ENCODE assay signal across 10 cellular contexts in genomic region chr9:137269231-137269772, GRCh38. TPM values are rescaled to one million over a fixed set of nuclear protein-coding genes. Genes with fewer than 3 reads are reported as not detected.
DNase-seq lines count a peak whose midpoint lies in the region; ATAC-seq and TF ChIP-seq lines count a peak whose summit lies in the region.
"Had no signal": no experiment of that assay in that cellular context is flagged by ENCODE, and none has a peak within 500 bp of the region (broad histone marks: within the 10 kb centered on the region; RNA-seq: fewer than 3 reads in every experiment).

No MANE protein-coding gene starts in this region.

- peaks cover 32% of the 10 kb centered on the region for H3K36me3 Mint-ChIP-seq in activated CD4-positive, alpha-beta T cell treated with anti-CD3 and anti-CD28 coated beads, Interleukin-2, amount 10 ng/mL, durations not matched to agents 7 days and 5 days (ENCODE audit: low read depth)

- no peak for TF ChIP-seq CTCF in VCaP (conservative IDR thresholded peaks at IDR 0.05)

- ATAC-seq in GM18861 (IDR thresholded peaks at IDR 0.05; ENCODE audit: unreplicated experiment) = peak; percentile 44
- ATAC-seq: WTC11 had no signal

- H3K27ac Mint-ChIP-seq in activated CD4-positive, alpha-beta T cell treated with anti-CD3 and anti-CD28 coated beads, Interleukin-2, amount 10 ng/mL, durations not matched to agents 7 days and 5 days = no peak overlapping the region

- peak overlapping the region in 1 of 2 donors; percentile 44 for H3K4me3 ChIP-seq in stomach smooth muscle (ENCODE audit: low read length in 2 of 2)

- peak overlapping the region; percentile 99 for H3K27ac ChIP-seq in VCaP
- H3K27ac ChIP-seq in stomach smooth muscle (ENCODE audit: low read length) = peak overlapping the region; percentile 24

- no peak overlapping the region for H3K4me3 Mint-ChIP-seq in activated CD4-positive, alpha-beta T cell treated with anti-CD3 and anti-CD28 coated beads, Interleukin-2, amount 10 ng/mL, durations not matched to agents 7 days and 5 days
- H3K4me3 Mint-ChIP-seq: WTC11 had no signal

- CTCF ChIA-PET in activated CD4-positive, alpha-beta T cell treated with anti-CD3 and anti-CD28 coated beads, Interleukin-2, amount 10 ng/mL, durations not matched to agents 7 days and 5 days (lab: Charles Lee) = interaction anchor here (0.9 to 1.0 kb wide), 2 partner anchors 15 to 17 kb away, joined by 3 read pairs; no protein-coding TSS in a partner anchor

- H3K27me3 ChIP-seq in stomach smooth muscle (ENCODE audit: control insufficient read depth in 1 of 2, insufficient read depth in 2 of 2, low read length in 2 of 2) = peaks cover 0 to 6% of the 10 kb centered on the region in 2 donors

- intact Hi-C loops in head of caudate nucleus (cut with DNase I) = no loop called here

- POLR2A ChIA-PET in activated CD4-positive, alpha-beta T cell treated with anti-CD3 and anti-CD28 coated beads, Interleukin-2, amount 10 ng/mL, durations not matched to agents 7 days and 5 days (lab: Charles Lee) = no interaction called here

- H3K4me1 ChIP-seq in stomach smooth muscle (ENCODE audit: control insufficient read depth, insufficient read depth, low read length) = peaks cover 13% of the 10 kb centered on the region

- H3K9ac ChIP-seq in stomach smooth muscle (ENCODE audit: low read length in 2 of 2) = no peak overlapping the region

- H3K9me3 ChIP-seq in stomach smooth muscle (ENCODE audit: control insufficient read depth in 2 of 2, low read length in 2 of 2) = no peaks in the 10 kb centered on the region

- H3K36me3 ChIP-seq in stomach smooth muscle (ENCODE audit: control insufficient read depth in 2 of 2, insufficient read depth in 2 of 2, low read length in 2 of 2) = peaks cover 32 to 38% of the 10 kb centered on the region in 2 donors

- H3K4me1 Mint-ChIP-seq in activated CD4-positive, alpha-beta T cell treated with anti-CD3 and anti-CD28 coated beads, Interleukin-2, amount 10 ng/mL, durations not matched to agents 7 days and 5 days = peaks cover 24% of the 10 kb centered on the region

- DNase-seq in hepatic stellate cell (ENCODE audit: low spot score) (peak; percentile 89), DMS114 treated with DMSO at 0.1 percent for 48 hours (lab: John Stamatoyannopoulos, UW; ENCODE audit: unreplicated experiment) (no peak), head of caudate nucleus (no peak), islet precursor cell (no peak)
- DNase-seq in activated CD4-positive, alpha-beta T cell treated with anti-CD3 and anti-CD28 coated beads, Interleukin-2, amount 10 ng/mL, durations not matched to agents 7 days and 5 days = no peak
- DNase-seq: NCI-H187 had no signal

- no peaks in the 10 kb centered on the region for H3K9me3 Mint-ChIP-seq in activated CD4-positive, alpha-beta T cell treated with anti-CD3 and anti-CD28 coated beads, Interleukin-2, amount 10 ng/mL, durations not matched to agents 7 days and 5 days
- H3K9me3 Mint-ChIP-seq: WTC11 had no signal

- no peaks in the 10 kb centered on the region for H3K27me3 Mint-ChIP-seq in activated CD4-positive, alpha-beta T cell treated with anti-CD3 and anti-CD28 coated beads, Interleukin-2, amount 10 ng/mL, durations not matched to agents 7 days and 5 days

RNA-seq across cellular contexts. Expression of gene TOR4A, which starts 8.2 kb away (rescaled TPM):
- total RNA-seq in activated CD4-positive, alpha-beta T cell treated with anti-CD3 and anti-CD28 coated beads, Interleukin-2, amount 10 ng/mL, durations not matched to agents 7 days and 5 days = 1 to 10 TPM; 6.0 to 7.1 TPM

RNA-seq across cellular contexts. Expression of gene NELFB, which starts 14.2 kb away (rescaled TPM):
- 10 to 100 TPM; 54.1 to 66.6 TPM for total RNA-seq in activated CD4-positive, alpha-beta T cell treated with anti-CD3 and anti-CD28 coated beads, Interleukin-2, amount 10 ng/mL, durations not matched to agents 7 days and 5 days

RNA-seq across cellular contexts. Expression of gene STPG3, which starts 18.2 kb away (rescaled TPM):
- total RNA-seq in activated CD4-positive, alpha-beta T cell treated with anti-CD3 and anti-CD28 coated beads, Interleukin-2, amount 10 ng/mL, durations not matched to agents 7 days and 5 days = not detected

RNA-seq across cellular contexts. Expression of gene TUBB4B, which starts 28.2 kb away (rescaled TPM):
- 100 to 1,000 TPM; 355 to 382 TPM for total RNA-seq in activated CD4-positive, alpha-beta T cell treated with anti-CD3 and anti-CD28 coated beads, Interleukin-2, amount 10 ng/mL, durations not matched to agents 7 days and 5 days

RNA-seq across cellular contexts. Expression of gene NRARP, which starts 32.8 kb away (rescaled TPM):
- under 1 TPM; 0.32 to 0.44 TPM for total RNA-seq in activated CD4-positive, alpha-beta T cell treated with anti-CD3 and anti-CD28 coated beads, Interleukin-2, amount 10 ng/mL, durations not matched to agents 7 days and 5 days
